ENCODE assay signal across 14 cellular contexts in the genomic region with DNA sequence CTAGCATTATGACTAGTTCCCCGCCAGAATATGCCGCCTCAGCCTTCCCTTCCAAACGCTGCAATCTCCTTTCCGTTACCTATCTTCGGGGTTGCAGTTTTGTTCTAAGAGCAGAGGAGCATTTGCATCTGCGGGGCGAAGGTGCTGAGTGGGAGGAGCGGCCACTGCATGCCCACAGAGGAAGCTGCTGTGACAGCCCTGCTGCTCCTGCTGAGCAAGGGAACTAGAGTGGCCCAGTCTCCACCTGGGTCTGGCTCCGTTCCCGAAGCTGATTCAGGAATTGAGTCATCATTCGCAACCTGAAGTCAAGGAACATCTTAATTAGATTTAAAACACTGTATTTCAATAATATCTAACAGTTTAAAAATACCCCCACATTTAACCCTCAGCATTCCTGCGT.
DNase-seq lines count a peak whose midpoint lies in the region; ATAC-seq and TF ChIP-seq lines count a peak whose summit lies in the region.
"Had no signal": no experiment of that assay in that cellular context is flagged by ENCODE, and none has a peak within 500 bp of the region (broad histone marks: within the 10 kb centered on the region; RNA-seq: fewer than 3 reads in every experiment).

No MANE protein-coding gene starts in this region.

- H3K27me3 ChIP-seq in trophoblast cell (ENCODE audit: insufficient read depth, low read length) = no peaks in the 10 kb centered on the region
- H3K27me3 ChIP-seq: heart right ventricle, sigmoid colon, uterus had no signal

- H3K9ac ChIP-seq in trophoblast cell (ENCODE audit: low read length) = no peak overlapping the region

- no peak overlapping the region for H2AFZ ChIP-seq in trophoblast cell (ENCODE audit: insufficient read depth, low read length, poor library complexity)

- no peak overlapping the region for H3K14ac ChIP-seq in trophoblast cell (ENCODE audit: low read length)

- H3K18ac ChIP-seq in trophoblast cell (ENCODE audit: low read length) = no peak overlapping the region

- peak overlapping the region; percentile 33 for H3K27ac Mint-ChIP-seq in glutamatergic neuron (ENCODE audit: unreplicated experiment)
- H3K27ac Mint-ChIP-seq in effector memory CD8-positive, alpha-beta T cell = no peak overlapping the region

- no peak overlapping the region for H2AK5ac ChIP-seq in trophoblast cell (ENCODE audit: low read length)

- no peak overlapping the region for H3K4ac ChIP-seq in trophoblast cell (ENCODE audit: low read depth, low read length)

- H3K4me3 Mint-ChIP-seq in glutamatergic neuron (ENCODE audit: unreplicated experiment) = no peak overlapping the region
- H3K4me3 Mint-ChIP-seq in effector memory CD8-positive, alpha-beta T cell = no peak overlapping the region

- TF ChIP-seq CTCF in RWPE1 (conservative IDR thresholded peaks at IDR 0.05; ENCODE audit: low read depth) (no peak), glutamatergic neuron (IDR thresholded peaks at IDR 0.05; ENCODE audit: partially characterized antibody, unreplicated experiment) (no peak)

- no peak overlapping the region for H2BK12ac ChIP-seq in trophoblast cell (ENCODE audit: low read length)

- H4K91ac ChIP-seq in trophoblast cell (ENCODE audit: low read depth, low read length) = no peak overlapping the region

- peaks cover 13% of the 10 kb centered on the region for H3K79me1 ChIP-seq in trophoblast cell (ENCODE audit: low read length)

- no peak for ATAC-seq in effector memory CD8-positive, alpha-beta T cell (replicated peaks)
- no peak for ATAC-seq in activated CD4-positive, CD25-positive, alpha-beta regulatory T cell treated with anti-CD3 and anti-CD28 coated beads, Interleukin-2, amount 50 U/mL, for 24 hours
- ATAC-seq in GM18520 (IDR thresholded peaks at IDR 0.05; ENCODE audit: unreplicated experiment) = no peak

- no peak overlapping the region for H3K4me3 ChIP-seq in trophoblast cell (ENCODE audit: low read depth, low read length)
- H3K4me3 ChIP-seq: coronary artery, heart right ventricle, sigmoid colon, uterus had no signal

- H3K4me2 ChIP-seq in trophoblast cell (ENCODE audit: low read length) = no peak overlapping the region

- H2BK5ac ChIP-seq in trophoblast cell (ENCODE audit: low read depth, low read length, poor library complexity) = peak overlapping the region; percentile 47

- POLR2A ChIA-PET in RWPE1 (lab: Yijun Ruan, JAX; ENCODE audit: low non-redundant PET) = no interaction called here

- WGBS in trophoblast cell (ENCODE audit: extremely low coverage, insufficient coverage, insufficient read length) = no CpG with 5 or more reads among the region's 12 CpGs

- H3K79me2 ChIP-seq in trophoblast cell (ENCODE audit: control insufficient read depth, insufficient read depth, low read length, poor library complexity) = no peaks in the 10 kb centered on the region

- peak; percentile 31 for DNase-seq in H4 (ENCODE audit: low spot score)
- peak; percentile 84 for DNase-seq in RWPE1 (ENCODE audit: low spot score)
- no peak for DNase-seq in glutamatergic neuron
- DNase-seq in trophoblast cell = peak; percentile 43 to 63
- DNase-seq in effector memory CD8-positive, alpha-beta T cell = no peak
- DNase-seq in superior temporal gyrus (ENCODE audit: extremely low spot score) = no peak
- DNase-seq: activated CD4-positive, alpha-beta T cell treated with anti-CD3 and anti-CD28 coated beads, Interleukin-2, amount 50 U/mL, for 1 hour; heart right ventricle; NCI-H1105 treated with DMSO at 0.1 percent for 48 hours; sigmoid colon had no signal

- H3K9me3 ChIP-seq in trophoblast cell (ENCODE audit: insufficient read depth, low read depth, low read length) = no peaks in the 10 kb centered on the region
- H3K9me3 ChIP-seq: heart right ventricle, sigmoid colon, uterus had no signal

- H3K27me3 Mint-ChIP-seq in glutamatergic neuron (ENCODE audit: unreplicated experiment) = peaks cover 10% of the 10 kb centered on the region
- peaks cover 14 to 52% of the 10 kb centered on the region in 2 donors for H3K27me3 Mint-ChIP-seq in effector memory CD8-positive, alpha-beta T cell

- no peak overlapping the region for H4K8ac ChIP-seq in trophoblast cell (ENCODE audit: low read depth, low read length)

- peak overlapping the region; percentile 90 for H3K27ac ChIP-seq in RWPE1
- H3K27ac ChIP-seq in trophoblast cell (ENCODE audit: low read depth, low read length) = peak overlapping the region; percentile 50
- H3K27ac ChIP-seq: coronary artery, heart right ventricle, sigmoid colon, uterus had no signal

- H2BK120ac ChIP-seq in trophoblast cell (ENCODE audit: insufficient read depth, low read length, poor library complexity) = peak overlapping the region; percentile 44

- peaks cover 35% of the 10 kb centered on the region for H3K4me1 Mint-ChIP-seq in glutamatergic neuron (ENCODE audit: low read depth, unreplicated experiment)
- no peaks in the 10 kb centered on the region for H3K4me1 Mint-ChIP-seq in effector memory CD8-positive, alpha-beta T cell (ENCODE audit: low read depth in 2 of 2)

- peaks cover 6% of the 10 kb centered on the region for H3K9me3 Mint-ChIP-seq in glutamatergic neuron (ENCODE audit: unreplicated experiment)
- no peaks in the 10 kb centered on the region for H3K9me3 Mint-ChIP-seq in effector memory CD8-positive, alpha-beta T cell

- no peaks in the 10 kb centered on the region for H3K36me3 ChIP-seq in trophoblast cell (ENCODE audit: control insufficient read depth in 1 of 2, insufficient read depth in 2 of 2, low read length in 2 of 2)
- H3K36me3 ChIP-seq: heart right ventricle, sigmoid colon, uterus had no signal

- H3K36me3 Mint-ChIP-seq in glutamatergic neuron (ENCODE audit: unreplicated experiment) = no peaks in the 10 kb centered on the region
- no peaks in the 10 kb centered on the region for H3K36me3 Mint-ChIP-seq in effector memory CD8-positive, alpha-beta T cell (ENCODE audit: insufficient read depth)

- CTCF ChIA-PET in RWPE1 (lab: Yijun Ruan, JAX) = interaction anchor here (0.6 kb wide), 1 partner anchor 100 kb away, joined by 3 read pairs; no protein-coding TSS in a partner anchor

- no peak overlapping the region for H4K12ac ChIP-seq in trophoblast cell (ENCODE audit: low read depth, low read length)

- no peak overlapping the region for H3K23ac ChIP-seq in trophoblast cell (ENCODE audit: low read length)

- peaks cover 20 to 28% of the 10 kb centered on the region in 2 experiments for H3K4me1 ChIP-seq in trophoblast cell (ENCODE audit: control insufficient read depth in 1 of 2, insufficient read depth in 2 of 2, low read length in 2 of 2)

Comparison
In these comparisons a context has a peak if more than half of its experiments do, and no peak if none do; other contexts are left out.
1. DNase-seq: peak in H4 (single experiment), RWPE1 (single experiment) and trophoblast cell (2 of 2); none in glutamatergic neuron (single experiment), effector memory CD8-positive, alpha-beta T cell (0 of 3) and superior temporal gyrus (single experiment).